16 cellular contexts compared by ENCODE assay signal in genomic region chr19:2432131-2432848, GRCh38. TPM values are rescaled to one million over a fixed set of nuclear protein-coding genes. Genes with fewer than 3 reads are reported as not detected.
A peak's percentile ranks its signal among the peaks of the same experiment; 100 is the strongest.
DNase-seq lines count a peak whose midpoint lies in the region; ATAC-seq and TF ChIP-seq lines count a peak whose summit lies in the region.
"Had no signal": no experiment of that assay in that cellular context is flagged by ENCODE, and none has a peak within 500 bp of the region (broad histone marks: within the 10 kb centered on the region; RNA-seq: fewer than 3 reads in every experiment).

No MANE protein-coding gene starts in this region.

- intact Hi-C loops in Right ventricle myocardium inferior (cut with DNase I) (no loop called here), sciatic nerve (cut with DNase I) (no loop called here)

- TF ChIP-seq CTCF in right atrium auricular region (IDR thresholded peaks at IDR 0.05) (no peak), mesothelial cell of epicardium (IDR thresholded peaks at IDR 0.05; ENCODE audit: unreplicated experiment) (no peak)

- H3K27ac ChIP-seq in right atrium auricular region, result no peak overlapping the region
- H3K27ac ChIP-seq in BLaER1 treated with 17β-estradiol and CSF1 and Interleukin-3, amounts not matched to agents 10 nM and 100 nM, result peak overlapping the region in 7 of 11 experiments; percentile 24 to 100 (median 31); a peak in 8 of 22 replicates
- H3K27ac ChIP-seq in substantia nigra (ENCODE audit: low read depth, low read length, poor library complexity, severe bottlenecking), result no peak overlapping the region
- H3K27ac ChIP-seq: C4-2B, GM23248 had no signal

- no peak for ATAC-seq in Right ventricle myocardium inferior
- no peak for ATAC-seq in central memory CD8-positive, alpha-beta T cell (replicated peaks; ENCODE audit: extremely low read depth, poor library complexity, severe bottlenecking)
- no peak for ATAC-seq in sciatic nerve

- DNase-seq in Right ventricle myocardium inferior (ENCODE audit: missing footprints), result peak; percentile 60
- no peak for DNase-seq in right atrium auricular region (ENCODE audit: low spot score)
- no peak for DNase-seq in central memory CD8-positive, alpha-beta T cell (ENCODE audit: low spot score in 2 of 2)
- DNase-seq in sciatic nerve (ENCODE audit: low spot score), result peak; percentile 54
- no peak for DNase-seq in mesothelial cell of epicardium (ENCODE audit: low spot score in 2 of 2, unreplicated experiment in 2 of 2)
- no peak for DNase-seq in substantia nigra (lab: John Stamatoyannopoulos, UW)
- DNase-seq: Caco-2; CD4-positive, alpha-beta T cell; DMS79; GDM1; GM23248; IMR-90 had no signal

- H3K4me2 ChIP-seq in BLaER1 treated with 17β-estradiol and CSF1 and Interleukin-3, amounts not matched to agents 10 nM and 100 nM, result peak overlapping the region in 9 of 11 experiments; percentile 34 to 100 (median 99); a peak in 17 of 22 replicates

- no peak overlapping the region for H3K4me3 ChIP-seq in right atrium auricular region
- H3K4me3 ChIP-seq in BLaER1 treated with 17β-estradiol and CSF1 and Interleukin-3, amounts not matched to agents 10 nM and 100 nM, result no peak overlapping the region
- H3K4me3 ChIP-seq: GM23248, HAP-1 had no signal

- H3K9me3 Mint-ChIP-seq in central memory CD8-positive, alpha-beta T cell, result no peaks in the 10 kb centered on the region
- no peaks in the 10 kb centered on the region for H3K9me3 Mint-ChIP-seq in mesothelial cell of epicardium
- H3K9me3 Mint-ChIP-seq: CD4-positive, alpha-beta T cell had no signal

- H3K4me3 Mint-ChIP-seq in central memory CD8-positive, alpha-beta T cell, result no peak overlapping the region
- H3K4me3 Mint-ChIP-seq in mesothelial cell of epicardium, result no peak overlapping the region
- H3K4me3 Mint-ChIP-seq: B cell; CD4-positive, alpha-beta T cell had no signal

- no peaks in the 10 kb centered on the region for H3K27me3 Mint-ChIP-seq in central memory CD8-positive, alpha-beta T cell
- H3K27me3 Mint-ChIP-seq in mesothelial cell of epicardium (ENCODE audit: low read depth), result no peaks in the 10 kb centered on the region
- H3K27me3 Mint-ChIP-seq: B cell; CD4-positive, alpha-beta T cell had no signal

- peaks cover 26% of the 10 kb centered on the region for H3K36me3 ChIP-seq in right atrium auricular region
- H3K36me3 ChIP-seq in BLaER1 treated with 17β-estradiol and CSF1 and Interleukin-3, amounts not matched to agents 10 nM and 100 nM, result peaks cover 47 to 89% (median 74%) of the 10 kb centered on the region in 11 experiments

- peak overlapping the region in 9 of 11 experiments; percentile 14 to 100 (median 45); a peak in 11 of 22 replicates for H3K9ac ChIP-seq in BLaER1 treated with 17β-estradiol and CSF1 and Interleukin-3, amounts not matched to agents 10 nM and 100 nM
- H3K9ac ChIP-seq: GM23248 had no signal

- H3K4me1 Mint-ChIP-seq in central memory CD8-positive, alpha-beta T cell, result peaks cover 7% of the 10 kb centered on the region
- H3K4me1 Mint-ChIP-seq in mesothelial cell of epicardium, result peaks cover 3% of the 10 kb centered on the region

- H3K9me3 ChIP-seq in right atrium auricular region, result no peaks in the 10 kb centered on the region
- no peaks in the 10 kb centered on the region for H3K9me3 ChIP-seq in BLaER1 treated with 17β-estradiol and CSF1 and Interleukin-3, amounts not matched to agents 10 nM and 100 nM (replicated peaks in 1 of 11)
- H3K9me3 ChIP-seq: Caco-2, HAP-1 had no signal

- H3K27ac Mint-ChIP-seq in central memory CD8-positive, alpha-beta T cell (ENCODE audit: low read depth), result peak overlapping the region; percentile 44
- H3K27ac Mint-ChIP-seq in mesothelial cell of epicardium, result no peak overlapping the region
- H3K27ac Mint-ChIP-seq: B cell; CD4-positive, alpha-beta T cell had no signal

- peaks cover 26% of the 10 kb centered on the region for H3K36me3 Mint-ChIP-seq in central memory CD8-positive, alpha-beta T cell (ENCODE audit: insufficient read depth)
- H3K36me3 Mint-ChIP-seq in mesothelial cell of epicardium, result peaks cover 8% of the 10 kb centered on the region

- peaks cover 0 to 10% of the 10 kb centered on the region in 2 donors for H3K4me1 ChIP-seq in right atrium auricular region
- H3K4me1 ChIP-seq in BLaER1 treated with 17β-estradiol and CSF1 and Interleukin-3, amounts not matched to agents 10 nM and 100 nM, result peaks cover 10 to 50% (median 49%) of the 10 kb centered on the region in 10 experiments

- no peaks in the 10 kb centered on the region for H3K27me3 ChIP-seq in right atrium auricular region
- H3K27me3 ChIP-seq in BLaER1 treated with 17β-estradiol and CSF1 and Interleukin-3, amounts not matched to agents 10 nM and 100 nM, result no peaks in the 10 kb centered on the region

- peaks cover 0 to 85% (median 44%) of the 10 kb centered on the region in 11 experiments; a peak in 16 of 22 replicates for H4K20me1 ChIP-seq in BLaER1 treated with 17β-estradiol and CSF1 and Interleukin-3, amounts not matched to agents 10 nM and 100 nM

RNA-seq across cellular contexts. Expression of gene TIMM13, which starts 4.9 kb away (rescaled TPM):
- total RNA-seq in Right ventricle myocardium inferior, result 86.9 TPM
- total RNA-seq in right atrium auricular region, result 10 to 100 TPM; 37.1 to 37.2 TPM
- total RNA-seq in sciatic nerve, result 37.3 TPM
- 101 to 110 TPM (median 102 TPM) in 3 replicates for total RNA-seq in mesothelial cell of epicardium

RNA-seq across cellular contexts. Expression of gene LMNB2, which starts 24.5 kb away (rescaled TPM):
- total RNA-seq in Right ventricle myocardium inferior (19.2 TPM), right atrium auricular region (10 to 100 TPM in 1 of 2 donors, 1 to 10 TPM in 1; 9.9 to 16.2 TPM), sciatic nerve (16.3 TPM), mesothelial cell of epicardium (86.0 to 95.8 TPM (median 89.0 TPM) in 3 replicates)

RNA-seq across cellular contexts. Expression of gene GADD45B, which starts 43.6 kb away (rescaled TPM):
- total RNA-seq in Right ventricle myocardium inferior (39.8 TPM), right atrium auricular region (100 to 1,000 TPM; 205 to 218 TPM), sciatic nerve (136 TPM), mesothelial cell of epicardium (80.0 to 84.4 TPM (median 84.1 TPM) in 3 replicates)

Comparison
In these comparisons a context has a peak if more than half of its experiments do, and no peak if none do; other contexts are left out.
1. DNase-seq: peak in Right ventricle myocardium inferior (single experiment) and sciatic nerve (single experiment); none in right atrium auricular region (single experiment), central memory CD8-positive, alpha-beta T cell (0 of 2), mesothelial cell of epicardium (0 of 2) and substantia nigra (0 of 49).
2. H3K27ac ChIP-seq: peak in BLaER1 treated with 17β-estradiol and CSF1 and Interleukin-3, amounts not matched to agents 10 nM and 100 nM (7 of 11); none in right atrium auricular region (0 of 2) and substantia nigra (single experiment).